16 cellular contexts compared by ENCODE assay signal in the genomic region with DNA sequence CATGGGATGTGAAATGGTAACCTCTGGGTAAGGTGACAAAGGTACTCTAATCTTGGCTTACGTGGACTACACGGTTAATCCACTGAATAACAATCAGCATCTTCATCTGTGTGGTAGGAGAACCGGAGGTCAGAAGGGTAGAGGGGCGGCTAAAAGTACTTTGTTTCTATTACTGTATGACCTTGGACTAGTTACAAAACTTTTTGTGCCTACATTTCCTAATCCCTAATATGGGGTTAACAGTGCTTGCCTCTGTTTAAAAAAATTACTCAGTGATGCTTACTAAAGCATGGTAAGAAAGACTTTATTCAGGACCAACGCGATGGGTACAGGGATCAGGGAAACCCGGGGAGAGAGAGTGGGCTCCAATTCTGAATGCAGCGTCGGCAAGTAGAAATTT. TPM values are rescaled to one million over a fixed set of nuclear protein-coding genes. Genes with fewer than 3 reads are reported as not detected.
DNase-seq lines count a peak whose midpoint lies in the region; ATAC-seq and TF ChIP-seq lines count a peak whose summit lies in the region.
"Had no signal": no experiment of that assay in that cellular context is flagged by ENCODE, and none has a peak within 500 bp of the region (broad histone marks: within the 10 kb centered on the region; RNA-seq: fewer than 3 reads in every experiment).

No MANE protein-coding gene starts in this region.

- no peak overlapping the region for H4K91ac ChIP-seq in neuronal stem cell (ENCODE audit: low read depth, low read length, poor library complexity)

- no peaks in the 10 kb centered on the region for H3K9me3 Mint-ChIP-seq in CD4-positive, alpha-beta T cell
- H3K9me3 Mint-ChIP-seq in Caco-2 (ENCODE audit: unreplicated experiment) = no peaks in the 10 kb centered on the region
- peaks cover 0 to 9% (median 0%) of the 10 kb centered on the region in 5 experiments for H3K9me3 Mint-ChIP-seq in brain

- H3K9ac ChIP-seq in neuronal stem cell (ENCODE audit: low read depth, low read length, poor library complexity) = no peak overlapping the region

- POLR2A ChIA-PET in CD4-positive, alpha-beta T cell (lab: Charles Lee) = interaction anchor here (0.6 to 3.3 kb wide), 3 partner anchors 21 to 130 kb away, joined by 4 to 71 read pairs (median 21); no protein-coding TSS in a partner anchor
- POLR2A ChIA-PET in Caco-2 (lab: Charles Lee) = no interaction called here

- no peak overlapping the region for H2BK12ac ChIP-seq in neuronal stem cell (ENCODE audit: low read length)

- no peaks in the 10 kb centered on the region for H3K27me3 Mint-ChIP-seq in CD4-positive, alpha-beta T cell
- H3K27me3 Mint-ChIP-seq in Caco-2 (ENCODE audit: insufficient read depth, unreplicated experiment) (no peaks in the 10 kb centered on the region), brain (peaks cover 8% of the 10 kb centered on the region)

- H3K23ac ChIP-seq in neuronal stem cell (ENCODE audit: low read depth, low read length, poor library complexity) = no peak overlapping the region

- H2BK5ac ChIP-seq in neuronal stem cell (ENCODE audit: low read length) = no peak overlapping the region

- H3K4me1 ChIP-seq in Caco-2 (peaks cover 27% of the 10 kb centered on the region), neuronal stem cell (ENCODE audit: control insufficient read depth in 2 of 2, insufficient read depth in 1 of 2, low read depth in 1 of 2, low read length in 2 of 2) (peaks cover 8 to 18% of the 10 kb centered on the region in 2 donors), Peyer's patch (peaks cover 0 to 15% (median 3%) of the 10 kb centered on the region in 4 donors)

- no peak for TF ChIP-seq CTCF in CD4-positive, alpha-beta T cell (IDR thresholded peaks at IDR 0.05)
- TF ChIP-seq CTCF in Caco-2 (IDR thresholded peaks at IDR 0.05; ENCODE audit: insufficient read depth in 1 of 2, low read depth in 1 of 2, low read length in 1 of 2, severe bottlenecking in 1 of 2, unreplicated experiment in 1 of 2) (no peak), brain (conservative IDR thresholded peaks at IDR 0.05) (no peak), Peyer's patch (IDR thresholded peaks at IDR 0.05) (no peak)

- no peak overlapping the region for H2BK15ac ChIP-seq in neuronal stem cell (ENCODE audit: low read length)

- intact Hi-C loops in CD4-positive, alpha-beta T cell (cut with DNase I, micrococcal nuclease) = loop anchor here in 1 of 2 experiments (2.0 to 10.0 kb wide), 6 partner anchors 39 to 546 kb away; a partner anchor contains a TSS
- intact Hi-C loops in Caco-2 (cut with micrococcal nuclease; ENCODE audit: unreplicated experiment) = loop anchor here (5.0 kb wide), 1 partner anchor 124 kb away; no protein-coding TSS in a partner anchor

- no peaks in the 10 kb centered on the region for H3K79me1 ChIP-seq in neuronal stem cell (ENCODE audit: low read depth, low read length)

- DNase-seq in CD4-positive, alpha-beta T cell = no peak
- DNase-seq in Caco-2 (no peak), neuronal stem cell (ENCODE audit: low spot score) (no peak), Peyer's patch (no peak)
- no peak for DNase-seq in stimulated activated CD8-positive, alpha-beta memory T cell treated with anti-CD3 and anti-CD28 coated beads, Interleukin-4, amount 100 ng/mL, for 48 hours
- DNase-seq: activated effector memory CD4-positive, alpha-beta T cell treated with Interleukin-2 at 50 U/mL for 16 hours; effector CD8-positive, alpha-beta T cell; NCI-H1048; NCI-H2171 treated with DMSO at 0.1 percent for 48 hours; RPMI8226; stimulated activated CD4-positive, alpha-beta T cell treated with anti-CD3 and anti-CD28 coated beads, Interleukin-2, amount 100 ng/mL, for 48 hours had no signal

- CTCF ChIA-PET in CD4-positive, alpha-beta T cell (lab: Charles Lee) = interaction anchor here (3.3 kb wide), 1 partner anchor 148 kb away, joined by 34 read pairs; no protein-coding TSS in a partner anchor
- CTCF ChIA-PET in Caco-2 (lab: Charles Lee) = no interaction called here

- no peaks in the 10 kb centered on the region for H3K9me3 ChIP-seq in CD4-positive, alpha-beta T cell (ENCODE audit: control insufficient read depth, low read length)
- H3K9me3 ChIP-seq in Caco-2 (no peaks in the 10 kb centered on the region), neuronal stem cell (replicated peaks in 1 of 2; ENCODE audit: control insufficient read depth in 2 of 2, insufficient read depth in 1 of 2, low read depth in 1 of 2, low read length in 2 of 2) (no peaks in the 10 kb centered on the region), Peyer's patch (no peaks in the 10 kb centered on the region)
- H3K9me3 ChIP-seq: HAP-1, neutrophil had no signal

- H2AK5ac ChIP-seq in neuronal stem cell (ENCODE audit: low read depth, low read length) = no peak overlapping the region

- H3K27me3 ChIP-seq in CD4-positive, alpha-beta T cell (ENCODE audit: control insufficient read depth, insufficient read depth, low read length) = no peaks in the 10 kb centered on the region
- H3K27me3 ChIP-seq in Caco-2 (replicated peaks; ENCODE audit: control insufficient read depth, insufficient read depth, low read length) (no peaks in the 10 kb centered on the region), neuronal stem cell (ENCODE audit: control insufficient read depth in 3 of 3, insufficient read depth in 3 of 3, low read depth in 1 of 3, low read length in 3 of 3) (peaks cover 0 to 4% (median 0%) of the 10 kb centered on the region in 3 experiments), Peyer's patch (no peaks in the 10 kb centered on the region)

- H3K36me3 ChIP-seq in Caco-2 (ENCODE audit: control insufficient read depth, insufficient read depth, low read length) (no peaks in the 10 kb centered on the region), neuronal stem cell (replicated peaks in 1 of 2; ENCODE audit: control insufficient read depth in 2 of 2, insufficient read depth in 2 of 2, low read length in 2 of 2) (peaks cover 0 to 13% of the 10 kb centered on the region in 2 donors), Peyer's patch (no peaks in the 10 kb centered on the region)
- H3K36me3 ChIP-seq: HAP-1, neutrophil had no signal

- peak overlapping the region; percentile 95 for H3K4me3 Mint-ChIP-seq in CD4-positive, alpha-beta T cell
- H3K4me3 Mint-ChIP-seq in Caco-2 (ENCODE audit: unreplicated experiment) = peak overlapping the region; percentile 81
- H3K4me3 Mint-ChIP-seq in brain = peak overlapping the region; percentile 54 to 84 (median 81)

- TF ChIP-seq POLR2A in Peyer's patch (IDR thresholded peaks at IDR 0.05) = no peak

- H3K4ac ChIP-seq in neuronal stem cell (ENCODE audit: low read length) = no peak overlapping the region

- no peak overlapping the region for H3K18ac ChIP-seq in neuronal stem cell (ENCODE audit: low read length)

- H3K4me2 ChIP-seq in neuronal stem cell (ENCODE audit: insufficient read depth, low read length, poor library complexity, severe bottlenecking) = no peak overlapping the region

- H2BK120ac ChIP-seq in neuronal stem cell (ENCODE audit: low read depth, low read length) = no peak overlapping the region

- no peak overlapping the region for H3K27ac ChIP-seq in CD4-positive, alpha-beta T cell (ENCODE audit: low read depth, low read length)
- H3K27ac ChIP-seq in neuronal stem cell (replicated peaks; ENCODE audit: low read length) (no peak overlapping the region), Peyer's patch (no peak overlapping the region)
- H3K27ac ChIP-seq: neutrophil had no signal

- peak overlapping the region; percentile 96 for H2AFZ ChIP-seq in neuronal stem cell (ENCODE audit: low read length)

- no peak for ATAC-seq in CD4-positive, alpha-beta T cell (ENCODE audit: poor library complexity)
- no peak for ATAC-seq in GM18909 (IDR thresholded peaks at IDR 0.05; ENCODE audit: poor library complexity, unreplicated experiment)
- ATAC-seq: activated CD4-positive, CD25-positive, alpha-beta regulatory T cell treated with anti-CD3 and anti-CD28 coated beads, Interleukin-2, amount 50 U/mL, for 24 hours had no signal

- H3K36me3 Mint-ChIP-seq in CD4-positive, alpha-beta T cell (ENCODE audit: low read depth) = peaks cover 17% of the 10 kb centered on the region
- H3K36me3 Mint-ChIP-seq in Caco-2 (ENCODE audit: insufficient read depth, unreplicated experiment) (peaks cover 34% of the 10 kb centered on the region), brain (peaks cover 10% of the 10 kb centered on the region)

- H4K8ac ChIP-seq in neuronal stem cell (ENCODE audit: low read depth, low read length) = no peak overlapping the region

- H3K4me1 Mint-ChIP-seq in CD4-positive, alpha-beta T cell (ENCODE audit: low read depth) = peaks cover 34% of the 10 kb centered on the region
- H3K4me1 Mint-ChIP-seq in Caco-2 (ENCODE audit: low read depth, unreplicated experiment) (peaks cover 32% of the 10 kb centered on the region), brain (peaks cover 28% of the 10 kb centered on the region)

- no peak overlapping the region for H3K4me3 ChIP-seq in Caco-2 (ENCODE audit: low read depth, low read length)
- H3K4me3 ChIP-seq in neuronal stem cell (ENCODE audit: low read length in 2 of 2) = no peak overlapping the region
- no peak overlapping the region for H3K4me3 ChIP-seq in Peyer's patch
- H3K4me3 ChIP-seq: HAP-1 had no signal

- WGBS in neuronal stem cell (ENCODE audit: extremely low coverage in 2 of 2, insufficient read length in 2 of 2, insufficient replicate concordance in 1 of 2), 2 donors = no CpG with 5 or more reads among the region's 9 CpGs

- no TSS peak for BruUV-seq in Caco-2 (replicated peaks; lab: Mats Ljungman, UMichigan)

- peak overlapping the region; percentile 80 for H3K27ac Mint-ChIP-seq in CD4-positive, alpha-beta T cell
- peak overlapping the region; percentile 95 for H3K27ac Mint-ChIP-seq in Caco-2 (ENCODE audit: unreplicated experiment)
- H3K27ac Mint-ChIP-seq in brain = peak overlapping the region in 4 of 5 experiments; percentile 14 to 77 (median 43)

- no peak overlapping the region for H3K14ac ChIP-seq in neuronal stem cell (ENCODE audit: low read length)

RNA-seq across cellular contexts. Expression of a gene that starts 1.7 kb away (rescaled TPM):
- 10 to 100 TPM; 13.5 to 14.4 TPM for total RNA-seq in CD4-positive, alpha-beta T cell
- total RNA-seq in Caco-2 (2022) = 102 and 104 TPM in 2 replicates
- 87.7 TPM for polyA plus RNA-seq in brain (ENCODE audit: insufficient read depth, low read depth, low replicate concordance)
- 357 TPM for polyA plus RNA-seq in neuronal stem cell (2013, experiment 1 of 2)
- polyA plus RNA-seq in neuronal stem cell (2013, experiment 2 of 2) = 340 TPM
- total RNA-seq in Peyer's patch = 10 to 100 TPM; 20.3 to 29.7 (median 22.7) TPM

RNA-seq across cellular contexts. Expression of a gene that starts 1.7 kb away (rescaled TPM):
- total RNA-seq in CD4-positive, alpha-beta T cell = 1 to 10 TPM; 4.6 to 4.9 TPM
- 19.1 and 19.8 TPM in 2 replicates for total RNA-seq in Caco-2 (2022)
- polyA plus RNA-seq in brain (ENCODE audit: insufficient read depth, low read depth, low replicate concordance) = 1.7 TPM
- polyA plus RNA-seq in neuronal stem cell (2013, experiment 1 of 2) = 15.1 TPM
- 15.5 TPM for polyA plus RNA-seq in neuronal stem cell (2013, experiment 2 of 2)
- 10 to 100 TPM; 15.8 to 20.5 (median 17.7) TPM for total RNA-seq in Peyer's patch

Comparison
In these comparisons a context has a peak if more than half of its experiments do, and no peak if none do; other contexts are left out.
1. H3K27ac Mint-ChIP-seq: peak in every context shown above with its lines; median percentile 95 in Caco-2; 80 in CD4-positive, alpha-beta T cell; 43 in brain.